Comparison of ENCODE assay signal across 8 cellular contexts in the genomic region with DNA sequence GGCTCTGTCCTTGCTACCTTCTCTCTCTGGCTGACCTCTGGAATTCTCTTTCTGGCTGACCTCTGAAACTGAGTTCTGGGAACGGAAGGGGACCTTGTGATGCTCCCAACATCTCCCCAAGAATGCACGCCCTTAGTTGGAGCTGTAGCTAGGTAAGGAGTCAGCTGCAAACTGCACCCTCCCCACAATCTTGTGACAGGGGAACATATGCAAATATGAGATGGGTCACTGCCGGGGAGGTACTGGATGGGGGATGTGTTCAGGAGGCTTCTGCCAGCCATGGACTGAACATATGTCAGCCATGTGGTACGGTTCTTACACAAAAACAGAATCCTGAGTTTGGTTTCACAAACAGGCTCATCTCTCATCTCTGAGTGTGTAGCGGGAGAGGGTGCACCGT. TPM values are rescaled to one million over a fixed set of nuclear protein-coding genes. Genes with fewer than 3 reads are reported as not detected.
DNase-seq lines count a peak whose midpoint lies in the region; ATAC-seq and TF ChIP-seq lines count a peak whose summit lies in the region.
"Had no signal": no experiment of that assay in that cellular context is flagged by ENCODE, and none has a peak within 500 bp of the region (broad histone marks: within the 10 kb centered on the region; RNA-seq: fewer than 3 reads in every experiment).

No MANE protein-coding gene starts in this region.

- ATAC-seq in GM18870 (IDR thresholded peaks at IDR 0.05; ENCODE audit: unreplicated experiment) (peak; percentile 93), GM21528 (IDR thresholded peaks at IDR 0.05; ENCODE audit: low FRiP score, unreplicated experiment) (peak; percentile 94), HG03432 (IDR thresholded peaks at IDR 0.05; ENCODE audit: unreplicated experiment) (peak; percentile 94)

- no peaks in the 10 kb centered on the region for H3F3A ChIP-seq in smooth muscle cell (ENCODE audit: low read depth)

- DNase-seq in NCI-H2029 treated with DMSO at 0.1 percent for 48 hours (lab: John Stamatoyannopoulos, UW), result no peak
- no peak for DNase-seq in smooth muscle cell (lab: John Stamatoyannopoulos, UW; ENCODE audit: unreplicated experiment)
- DNase-seq in kidney tubule cell (ENCODE audit: low spot score), result no peak
- DNase-seq: effector memory CD4-positive, alpha-beta T cell had no signal

- H3K27me3 ChIP-seq in muscle layer of duodenum (ENCODE audit: low read depth, low read length) (no peaks in the 10 kb centered on the region), smooth muscle cell (ENCODE audit: low read depth) (no peaks in the 10 kb centered on the region)

- no peak overlapping the region for H3K4me3 ChIP-seq in muscle layer of duodenum (ENCODE audit: low read depth in 1 of 2, low read length in 2 of 2)
- no peak overlapping the region for H3K4me3 ChIP-seq in smooth muscle cell

- no peak for TF ChIP-seq CTCF in smooth muscle cell (IDR thresholded peaks at IDR 0.05; ENCODE audit: borderline replicate concordance, insufficient read depth, poor library complexity, severe bottlenecking)

- WGBS in smooth muscle cell (ENCODE audit: low lambda C conversion rate), result 96% methylated on average over 6 of the region's 6 CpGs

- no peak overlapping the region for H3K9ac ChIP-seq in smooth muscle cell (ENCODE audit: low read depth)

- H3K36me3 ChIP-seq in muscle layer of duodenum (ENCODE audit: control insufficient read depth in 1 of 2, insufficient read depth in 2 of 2, low read length in 2 of 2) (no peaks in the 10 kb centered on the region), smooth muscle cell (ENCODE audit: low read depth) (no peaks in the 10 kb centered on the region)

- no peaks in the 10 kb centered on the region for H4K20me1 ChIP-seq in smooth muscle cell (ENCODE audit: low read depth)

- H3K4me1 ChIP-seq in muscle layer of duodenum (ENCODE audit: control insufficient read depth in 1 of 2, insufficient read depth in 2 of 2, low read length in 2 of 2) (peaks cover 3 to 31% of the 10 kb centered on the region in 2 donors), smooth muscle cell (ENCODE audit: low read depth) (no peaks in the 10 kb centered on the region)

- H3K9me3 ChIP-seq in muscle layer of duodenum (ENCODE audit: control insufficient read depth in 1 of 2, low read length in 2 of 2), result no peaks in the 10 kb centered on the region
- no peaks in the 10 kb centered on the region for H3K9me3 ChIP-seq in smooth muscle cell (replicated peaks; ENCODE audit: low read depth)

- no peak overlapping the region for H2AFZ ChIP-seq in smooth muscle cell (ENCODE audit: low read depth)

- no peak overlapping the region for H3K4me2 ChIP-seq in smooth muscle cell

- H3K27ac ChIP-seq in muscle layer of duodenum (ENCODE audit: low read length), result peak overlapping the region; percentile 11
- no peak overlapping the region for H3K27ac ChIP-seq in smooth muscle cell (ENCODE audit: low read depth)

- no peaks in the 10 kb centered on the region for H3K79me2 ChIP-seq in smooth muscle cell (ENCODE audit: low read depth)

RNA-seq across cellular contexts. Expression of a gene that starts 34.2 kb away (rescaled TPM):
- total RNA-seq in smooth muscle cell, result 0.85 and 0.94 TPM in 2 replicates
- 0.50 TPM in 1 of 2 replicates, not detected in the other for polyA plus RNA-seq in smooth muscle cell
